Comparison of ENCODE assay signal across 8 cellular contexts in the genomic region with DNA sequence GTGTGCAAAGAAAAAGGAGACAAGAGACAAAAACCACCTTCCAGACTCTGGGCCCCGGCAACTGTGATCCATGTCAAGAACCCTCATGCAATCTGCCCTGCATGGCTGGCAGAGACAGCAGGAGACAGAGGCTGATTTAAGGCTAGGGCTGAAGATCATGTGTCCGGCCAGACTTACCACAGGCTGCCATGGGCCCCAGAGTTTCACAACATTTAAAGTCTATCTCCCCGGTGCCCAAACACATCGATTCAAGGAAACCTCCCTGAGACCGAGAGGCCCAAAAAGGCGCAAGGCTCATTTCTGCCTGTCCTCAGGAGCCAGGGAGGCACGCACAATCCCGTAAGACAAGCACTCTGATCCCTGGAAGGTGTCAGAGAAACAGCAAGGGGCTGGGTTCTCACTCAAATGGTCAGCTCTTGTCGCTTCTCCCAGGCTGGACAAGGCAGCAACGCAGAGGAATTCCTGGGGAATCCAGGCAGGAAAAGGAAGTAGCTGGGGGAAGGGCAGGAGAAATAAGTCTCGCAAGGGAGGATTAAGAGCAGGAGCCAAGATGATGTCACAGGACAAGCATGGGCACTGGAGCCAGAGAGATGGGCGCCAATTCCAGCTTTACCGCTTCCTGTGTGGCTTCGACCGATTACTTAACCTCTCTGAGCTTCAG.
DNase-seq lines count a peak whose midpoint lies in the region; ATAC-seq, FAIRE-seq and TF ChIP-seq lines count a peak whose summit lies in the region.

No MANE protein-coding gene starts in this region.

- DNase-seq in 8988T (peak; percentile 28), NCI-H2029 treated with DMSO at 0.1 percent for 48 hours (lab: John Stamatoyannopoulos, UW) (peak; percentile 26), H1 (ENCODE audit: low read depth in 1 of 2, low spot score in 2 of 2) (no peak), mucosa of gallbladder (ENCODE audit: low spot score) (peak; percentile 68), NCI-H187 treated with DMSO at 0.1 percent for 48 hours (lab: John Stamatoyannopoulos, UW) (no peak)
- no peak for DNase-seq in stimulated activated CD4-positive, alpha-beta T cell treated with anti-CD3 and anti-CD28 coated beads, Interleukin-1b, Interleukin-23, amount 100 ng/mL, for 48 hours
- no peak for DNase-seq in activated CD8-positive, alpha-beta memory T cell treated with anti-CD3 and anti-CD28 coated beads, Interleukin-2, amount 10 ng/mL, durations not matched to agents 7 days and 5 days

- H2BK15ac ChIP-seq in H1 (ENCODE audit: low read length), result 0 out of 2 replicates have a peak overlapping the region, but pooled peaks have one; percentile 36

- no peaks in the 10 kb centered on the region for H3K9me3 ChIP-seq in H1 (ENCODE audit: insufficient read depth in 2 of 2, low read depth in 1 of 2, low read length in 1 of 2)

- H2BK12ac ChIP-seq in H1 (ENCODE audit: low read depth, low read length), result no peak overlapping the region

- no peak for TF ChIP-seq EP300 in H1 (IDR thresholded peaks at IDR 0.05; ENCODE audit: borderline replicate concordance in 1 of 2, low read depth in 2 of 2, low read length in 2 of 2)

- H2BK20ac ChIP-seq in H1 (ENCODE audit: low read length), result 0 out of 2 replicates have a peak overlapping the region, but pooled peaks have one; percentile 64

- H3K27ac ChIP-seq in H1 (ENCODE audit: low read depth, low read length), result no peak overlapping the region

- H2AK5ac ChIP-seq in H1 (ENCODE audit: low read depth, low read length), result peak overlapping the region; percentile 49; the same call in 1 of the 2 replicates

- H3K4me3 ChIP-seq in H1 (ENCODE audit: extremely low read depth in 1 of 4, insufficient read depth in 2 of 4, low read depth in 3 of 4, low read length in 4 of 4), result no peak overlapping the region

- no peaks in the 10 kb centered on the region for H3K23me2 ChIP-seq in H1 (ENCODE audit: low read depth, low read length)

- H2AFZ ChIP-seq in H1 (ENCODE audit: low read length), result no peak overlapping the region

- 86% methylated on average over 15 of the region's 15 CpGs; no CpG with 5 or more reads in 1 of the 2 experiments for WGBS in H1 (ENCODE audit: extremely low coverage in 1 of 2, insufficient coverage in 1 of 2, insufficient read length in 1 of 2, insufficient replicate concordance in 2 of 2, low coverage in 1 of 2, low lambda C conversion rate in 2 of 2, missing lambda C conversion rate in 1 of 2), 2 experiments

- CTCF ChIA-PET in H1 (lab: Charles Lee; ENCODE audit: partially characterized antibody), result interaction anchor here (1.1 to 2.2 kb wide), 4 partner anchors 21 to 210 kb away, joined by 3 to 8 read pairs (median 4); no protein-coding TSS in a partner anchor
- CTCF ChIA-PET in activated CD8-positive, alpha-beta memory T cell treated with anti-CD3 and anti-CD28 coated beads, Interleukin-2, amount 10 ng/mL, durations not matched to agents 7 days and 5 days (lab: Charles Lee), result no interaction called here

- H4K91ac ChIP-seq in H1 (replicated peaks; ENCODE audit: insufficient read length, low read length), result no peak overlapping the region

- TF ChIP-seq POLR2A in H1 (IDR thresholded peaks at IDR 0.05; ENCODE audit: control extremely low read depth in 1 of 2, low read depth in 2 of 2, low read length in 2 of 2), result no peak

- H2BK120ac ChIP-seq in H1 (replicated peaks; ENCODE audit: low read depth, low read length), result no peak overlapping the region

- POLR2A ChIA-PET in H1 (lab: Charles Lee; ENCODE audit: partially characterized antibody), result interaction anchor here (1.3 to 1.4 kb wide), 2 partner anchors 15 to 72 kb away, joined by 3 read pairs; no protein-coding TSS in a partner anchor

- TF ChIP-seq CTCF in H1 (IDR thresholded peaks at IDR 0.05; ENCODE audit: control extremely low read depth in 1 of 3, insufficient read depth in 1 of 3, low read depth in 1 of 3, low read length in 3 of 3), result no peak

- H3K4ac ChIP-seq in H1 (replicated peaks; ENCODE audit: insufficient read length, low read depth, low read length), result no peak overlapping the region

- no peak for FAIRE-seq in H1 (lab: Jason Lieb, UNC)

- peaks cover 11% of the 10 kb centered on the region for H3K4me1 Mint-ChIP-seq in activated CD8-positive, alpha-beta memory T cell treated with anti-CD3 and anti-CD28 coated beads, Interleukin-2, amount 10 ng/mL, durations not matched to agents 7 days and 5 days

- peaks cover 2% of the 10 kb centered on the region for H3K36me3 Mint-ChIP-seq in activated CD8-positive, alpha-beta memory T cell treated with anti-CD3 and anti-CD28 coated beads, Interleukin-2, amount 10 ng/mL, durations not matched to agents 7 days and 5 days

- no peak overlapping the region for H4K8ac ChIP-seq in H1 (ENCODE audit: extremely low read depth, insufficient read depth, low read length)

- H3K79me1 ChIP-seq in H1 (ENCODE audit: low read depth, low read length), result peaks cover 36% of the 10 kb centered on the region

- no peak overlapping the region for H4K5ac ChIP-seq in H1 (ENCODE audit: insufficient read length, low read depth, low read length)

- no peak overlapping the region for H3K4me2 ChIP-seq in H1 (ENCODE audit: insufficient read depth in 1 of 2, low read depth in 2 of 2, low read length in 2 of 2)

- no peak overlapping the region for H3K23ac ChIP-seq in H1 (ENCODE audit: insufficient read length)

- H3K18ac ChIP-seq in H1 (ENCODE audit: extremely low read depth, low read length), result peak overlapping the region; percentile 2; the same call in 1 of the 2 replicates

- no peak overlapping the region for H3K14ac ChIP-seq in H1 (ENCODE audit: insufficient read length)

- H3K56ac ChIP-seq in H1 (replicated peaks; ENCODE audit: insufficient read length, low read depth, low read length), result no peak overlapping the region

- peaks cover 19 to 37% (median 28%) of the 10 kb centered on the region in 4 experiments for H3K4me1 ChIP-seq in H1 (replicated peaks in 1 of 4; ENCODE audit: control insufficient read depth in 3 of 4, insufficient read depth in 4 of 4, low read length in 3 of 4)

- peaks cover 15 to 95% of the 10 kb centered on the region in 2 experiments for H3K79me2 ChIP-seq in H1 (ENCODE audit: control insufficient read depth in 1 of 2, insufficient read depth in 2 of 2, low read length in 2 of 2)

- peak overlapping the region; percentile 53; the same call in 1 of the 2 replicates for H2BK5ac ChIP-seq in H1 (ENCODE audit: low read depth, low read length)

- no peak overlapping the region for H3K9ac ChIP-seq in H1 (replicated peaks in 1 of 4; ENCODE audit: extremely low read depth in 1 of 4, low read depth in 3 of 4, low read length in 3 of 4)

- no peaks in the 10 kb centered on the region for H3K9me3 Mint-ChIP-seq in activated CD8-positive, alpha-beta memory T cell treated with anti-CD3 and anti-CD28 coated beads, Interleukin-2, amount 10 ng/mL, durations not matched to agents 7 days and 5 days (ENCODE audit: low read depth)

- H3K36me3 ChIP-seq in H1 (ENCODE audit: control insufficient read depth in 2 of 4, insufficient read depth in 4 of 4, low read length in 3 of 4), result 0 out of 8 replicates have a peak, but pooled peaks cover 0 to 3% (median 0%) of the 10 kb centered on the region in 4 experiments

- no peak for TF ChIP-seq RAD21 in H1 (IDR thresholded peaks at IDR 0.05 in 1 of 2, conservative IDR thresholded peaks at IDR 0.05 in 1 of 2; ENCODE audit: low read depth in 2 of 2, low read length in 2 of 2)

- no peak for ATAC-seq in HG02642 (IDR thresholded peaks at IDR 0.05; ENCODE audit: poor library complexity, unreplicated experiment)
- ATAC-seq in activated CD8-positive, alpha-beta memory T cell treated with anti-CD3 and anti-CD28 coated beads, Interleukin-2, amount 10 ng/mL, durations not matched to agents 7 days and 5 days, result no peak

- H3K27me3 ChIP-seq in H1 (replicated peaks in 1 of 4; ENCODE audit: control insufficient read depth in 3 of 4, extremely low read depth in 1 of 4, insufficient read depth in 3 of 4, low read length in 3 of 4), result no peaks in the 10 kb centered on the region

- no peak overlapping the region for H3K4me3 Mint-ChIP-seq in activated CD8-positive, alpha-beta memory T cell treated with anti-CD3 and anti-CD28 coated beads, Interleukin-2, amount 10 ng/mL, durations not matched to agents 7 days and 5 days

- H4K20me1 ChIP-seq in H1 (replicated peaks in 1 of 2; ENCODE audit: control insufficient read depth in 1 of 2, insufficient read depth in 2 of 2, low read length in 2 of 2), result peaks cover 13 to 42% of the 10 kb centered on the region in 2 experiments

- H3K27ac Mint-ChIP-seq in activated CD8-positive, alpha-beta memory T cell treated with anti-CD3 and anti-CD28 coated beads, Interleukin-2, amount 10 ng/mL, durations not matched to agents 7 days and 5 days, result no peak overlapping the region

- no peaks in the 10 kb centered on the region for H3K27me3 Mint-ChIP-seq in activated CD8-positive, alpha-beta memory T cell treated with anti-CD3 and anti-CD28 coated beads, Interleukin-2, amount 10 ng/mL, durations not matched to agents 7 days and 5 days

TF ChIP-seq in H1, 55 proteins besides CTCF, POLR2A, EP300 and RAD21:
- TF ChIP-seq TEAD4 (IDR thresholded peaks at IDR 0.05; ENCODE audit: low read depth, low read length), result peak; percentile 51; the same call in 1 of the 2 replicates
- no peak for TF ChIP-seq CBX5 (IDR thresholded peaks at IDR 0.05; ENCODE audit: low read depth, low read length)

Comparison
In these comparisons a context has a peak if more than half of its experiments do, and no peak if none do; other contexts are left out.
1. DNase-seq: peak in 8988T (single experiment), NCI-H2029 treated with DMSO at 0.1 percent for 48 hours (single experiment) and mucosa of gallbladder (single experiment); none in H1 (0 of 2), NCI-H187 treated with DMSO at 0.1 percent for 48 hours (single experiment), stimulated activated CD4-positive, alpha-beta T cell treated with anti-CD3 and anti-CD28 coated beads, Interleukin-1b, Interleukin-23, amount 100 ng/mL, for 48 hours (single experiment) and activated CD8-positive, alpha-beta memory T cell treated with anti-CD3 and anti-CD28 coated beads, Interleukin-2, amount 10 ng/mL, durations not matched to agents 7 days and 5 days (single experiment).